In the genomic region with DNA sequence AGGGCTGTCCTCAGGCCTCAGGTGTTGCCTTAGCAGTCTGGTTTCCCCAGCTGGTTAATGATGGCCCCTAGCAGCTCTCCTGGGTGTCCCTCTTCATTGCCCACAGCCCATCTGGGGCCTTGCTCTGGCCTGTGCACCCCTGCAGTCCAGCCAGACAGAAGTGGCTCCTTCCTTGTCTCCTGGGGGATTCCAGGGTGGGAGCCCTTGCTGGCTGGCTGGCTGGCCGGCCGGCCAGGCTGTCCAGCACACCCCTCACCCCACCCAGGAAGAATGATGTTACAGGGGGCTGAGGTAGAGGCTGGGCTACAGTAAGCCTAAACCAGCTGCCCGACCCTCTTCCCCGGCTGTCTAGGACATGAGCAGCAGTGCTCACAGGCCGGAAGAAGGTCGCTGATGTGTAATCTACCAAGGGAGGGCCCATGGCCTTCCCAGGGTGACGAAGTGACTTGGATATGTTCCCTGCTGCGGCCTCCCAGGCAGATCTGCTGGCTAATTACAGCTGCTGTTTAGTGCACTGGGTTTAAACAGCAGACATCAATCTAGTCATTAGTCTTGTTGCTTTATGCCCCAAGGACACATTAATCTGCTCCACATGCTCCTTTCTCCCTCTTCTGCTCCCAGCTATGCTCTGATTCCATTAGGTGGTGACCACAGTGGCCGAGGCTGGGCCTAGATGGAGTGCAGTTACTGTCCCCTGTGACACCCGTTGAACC, we compare ENCODE assay signal across 1 cellular context.
TF ChIP-seq lines count a peak whose summit lies in the region.

No MANE protein-coding gene starts in this region.

TF ChIP-seq in K562, 482 proteins besides CTCF, POLR2A, EP300 and RAD21 (continued from another document):
- no peak for TF ChIP-seq ATF4 (CRISPR knock-in tag; IDR thresholded peaks at IDR 0.05)
